17 cellular contexts compared by ENCODE assay signal in genomic region chr10:11224792-11225448, GRCh38.
A peak's percentile ranks its signal among the peaks of the same experiment; 100 is the strongest.
DNase-seq lines count a peak whose midpoint lies in the region; ATAC-seq, FAIRE-seq and TF ChIP-seq lines count a peak whose summit lies in the region.
"Had no signal": no experiment of that assay in that cellular context is flagged by ENCODE, and none has a peak within 500 bp of the region (broad histone marks: within the 10 kb centered on the region; RNA-seq: fewer than 3 reads in every experiment).

No MANE protein-coding gene starts in this region.

- H3K27me3 ChIP-seq in CD4-positive, CD25-positive, alpha-beta regulatory T cell (ENCODE audit: control insufficient read depth, insufficient read depth, low read length), result no peaks in the 10 kb centered on the region
- H3K27me3 ChIP-seq in body of pancreas, result no peaks in the 10 kb centered on the region
- H3K27me3 ChIP-seq in suprapubic skin, result no peaks in the 10 kb centered on the region
- H3K27me3 ChIP-seq: BE2C, gastroesophageal sphincter, MG63 had no signal

- peaks cover 35% of the 10 kb centered on the region for H3K36me3 Mint-ChIP-seq in CD4-positive, CD25-positive, alpha-beta regulatory T cell
- peaks cover 21% of the 10 kb centered on the region for H3K36me3 Mint-ChIP-seq in activated naive CD8-positive, alpha-beta T cell
- H3K36me3 Mint-ChIP-seq in memory B cell, result peaks cover 30% of the 10 kb centered on the region
- H3K36me3 Mint-ChIP-seq in MCF 10A (ENCODE audit: insufficient read depth, unreplicated experiment), result no peaks in the 10 kb centered on the region

- no peak for TF ChIP-seq EP300 in suprapubic skin (IDR thresholded peaks at IDR 0.05)

- intact Hi-C loops in MCF 10A (cut with micrococcal nuclease) (no loop called here), body of pancreas (cut with DNase I) (no loop called here)

- peaks cover 56% of the 10 kb centered on the region for H3K4me1 ChIP-seq in CD4-positive, CD25-positive, alpha-beta regulatory T cell (ENCODE audit: control insufficient read depth, insufficient read depth, low read length, poor library complexity, severe bottlenecking)
- H3K4me1 ChIP-seq in body of pancreas (no peaks in the 10 kb centered on the region), suprapubic skin (peaks cover 12% of the 10 kb centered on the region)
- H3K4me1 ChIP-seq: BE2C had no signal

- POLR2A ChIA-PET in MCF 10A (lab: Yijun Ruan, JAX), result interaction anchor here (0.5 kb wide), 1 partner anchor 719 kb away, joined by 3 read pairs; no protein-coding TSS in a partner anchor

- no peak for ATAC-seq in CD4-positive, CD25-positive, alpha-beta regulatory T cell (ENCODE audit: low read depth in 2 of 2)
- ATAC-seq in memory B cell (ENCODE audit: low read depth) (no peak), body of pancreas (no peak), HG03457 (IDR thresholded peaks at IDR 0.05; ENCODE audit: unreplicated experiment) (no peak)
- ATAC-seq: gastroesophageal sphincter had no signal

- H3K9me3 Mint-ChIP-seq in CD4-positive, CD25-positive, alpha-beta regulatory T cell, result no peaks in the 10 kb centered on the region
- no peaks in the 10 kb centered on the region for H3K9me3 Mint-ChIP-seq in activated naive CD8-positive, alpha-beta T cell (ENCODE audit: low read depth)
- H3K9me3 Mint-ChIP-seq in memory B cell (no peaks in the 10 kb centered on the region), MCF 10A (ENCODE audit: unreplicated experiment) (no peaks in the 10 kb centered on the region)

- H3K9me3 ChIP-seq in CD4-positive, CD25-positive, alpha-beta regulatory T cell (ENCODE audit: control insufficient read depth in 2 of 2, low read length in 2 of 2), result no peaks in the 10 kb centered on the region
- H3K9me3 ChIP-seq in body of pancreas, result no peaks in the 10 kb centered on the region
- no peaks in the 10 kb centered on the region for H3K9me3 ChIP-seq in suprapubic skin
- H3K9me3 ChIP-seq: BE2C, gastroesophageal sphincter, MG63 had no signal

- TF ChIP-seq CTCF in MCF 10A (IDR thresholded peaks at IDR 0.05; ENCODE audit: unreplicated experiment) (no peak), body of pancreas (IDR thresholded peaks at IDR 0.05) (no peak), suprapubic skin (IDR thresholded peaks at IDR 0.05) (no peak)

- peak overlapping the region; percentile 92 to 98 (median 94) for H3K27ac Mint-ChIP-seq in CD4-positive, CD25-positive, alpha-beta regulatory T cell
- peak overlapping the region; percentile 98 for H3K27ac Mint-ChIP-seq in activated naive CD8-positive, alpha-beta T cell
- peak overlapping the region; percentile 96 for H3K27ac Mint-ChIP-seq in memory B cell
- no peak overlapping the region for H3K27ac Mint-ChIP-seq in MCF 10A (ENCODE audit: low read depth, unreplicated experiment)

- peak overlapping the region; percentile 83 for H3K27ac ChIP-seq in CD4-positive, CD25-positive, alpha-beta regulatory T cell (ENCODE audit: insufficient read depth, low read length, poor library complexity, severe bottlenecking)
- H3K27ac ChIP-seq in body of pancreas, result no peak overlapping the region
- no peak overlapping the region for H3K27ac ChIP-seq in suprapubic skin
- H3K27ac ChIP-seq: epithelial cell of prostate, gastroesophageal sphincter had no signal

- no peak for TF ChIP-seq POLR2A in GM12892 (IDR thresholded peaks at IDR 0.05; ENCODE audit: low read depth, low read length)
- no peak for TF ChIP-seq POLR2A in body of pancreas (IDR thresholded peaks at IDR 0.05)
- TF ChIP-seq POLR2A in suprapubic skin (IDR thresholded peaks at IDR 0.05), result no peak

- no TSS peak for BruUV-seq in MCF 10A (replicated peaks; lab: Mats Ljungman, UMichigan)

- H3K36me3 ChIP-seq in CD4-positive, CD25-positive, alpha-beta regulatory T cell (ENCODE audit: control insufficient read depth, insufficient read depth, low read length), result peaks cover 75% of the 10 kb centered on the region
- H3K36me3 ChIP-seq in body of pancreas (replicated peaks in 1 of 2; ENCODE audit: insufficient read depth in 1 of 2, low read depth in 2 of 2), result no peaks in the 10 kb centered on the region
- H3K36me3 ChIP-seq in suprapubic skin, result peaks cover 11% of the 10 kb centered on the region
- H3K36me3 ChIP-seq: BE2C, MG63 had no signal

- peak overlapping the region in 3 of 4 donors; percentile 23 to 63 (median 39) for H3K4me3 Mint-ChIP-seq in CD4-positive, CD25-positive, alpha-beta regulatory T cell
- H3K4me3 Mint-ChIP-seq in activated naive CD8-positive, alpha-beta T cell, result no peak overlapping the region
- H3K4me3 Mint-ChIP-seq in memory B cell (no peak overlapping the region), MCF 10A (ENCODE audit: unreplicated experiment) (no peak overlapping the region)

- CTCF ChIA-PET in MCF 10A (lab: Yijun Ruan, JAX), result no interaction called here

- DNase-seq in CD4-positive, CD25-positive, alpha-beta regulatory T cell, result no peak
- no peak for DNase-seq in GM12892 (ENCODE audit: insufficient read length)
- no peak for DNase-seq in memory B cell (ENCODE audit: low spot score in 2 of 2)
- no peak for DNase-seq in MCF 10A (ENCODE audit: unreplicated experiment)
- DNase-seq in body of pancreas, result no peak
- DNase-seq in suprapubic skin (ENCODE audit: low spot score in 2 of 2), result no peak
- DNase-seq: BE2C, DMS79 treated with DMSO at 0.1 percent for 48 hours, mesenchymal stem cell, MG63, NCI-H2171 had no signal

- peaks cover 50 to 92% (median 79%) of the 10 kb centered on the region in 4 donors for H3K4me1 Mint-ChIP-seq in CD4-positive, CD25-positive, alpha-beta regulatory T cell
- peaks cover 90% of the 10 kb centered on the region for H3K4me1 Mint-ChIP-seq in activated naive CD8-positive, alpha-beta T cell (ENCODE audit: low read depth)
- H3K4me1 Mint-ChIP-seq in memory B cell, result peaks cover 52% of the 10 kb centered on the region
- no peaks in the 10 kb centered on the region for H3K4me1 Mint-ChIP-seq in MCF 10A (ENCODE audit: insufficient read depth, unreplicated experiment)

- peak overlapping the region; percentile 66 for H3K4me3 ChIP-seq in CD4-positive, CD25-positive, alpha-beta regulatory T cell (ENCODE audit: low read depth, low read length)
- H3K4me3 ChIP-seq in body of pancreas (no peak overlapping the region), suprapubic skin (no peak overlapping the region)
- H3K4me3 ChIP-seq: gastroesophageal sphincter, MG63, skin epidermis had no signal

- FAIRE-seq in GM12892 (lab: Jason Lieb, UNC), result peak; percentile 5
- FAIRE-seq: TTC549 had no signal

- no peaks in the 10 kb centered on the region for H3K27me3 Mint-ChIP-seq in CD4-positive, CD25-positive, alpha-beta regulatory T cell
- H3K27me3 Mint-ChIP-seq in activated naive CD8-positive, alpha-beta T cell, result no peaks in the 10 kb centered on the region
- H3K27me3 Mint-ChIP-seq in memory B cell (no peaks in the 10 kb centered on the region), MCF 10A (ENCODE audit: insufficient read depth, unreplicated experiment) (no peaks in the 10 kb centered on the region)

- WGBS in body of pancreas, 2 donors, result 60 to 66% methylated on average over 12 of the region's 12 CpGs
- 79% methylated on average over 12 of the region's 12 CpGs for WGBS in suprapubic skin

Comparison
In these comparisons a context has a peak if more than half of its experiments do, and no peak if none do; other contexts are left out.
1. H3K4me3 Mint-ChIP-seq: peak in CD4-positive, CD25-positive, alpha-beta regulatory T cell (3 of 4); none in activated naive CD8-positive, alpha-beta T cell (single experiment), memory B cell (single experiment) and MCF 10A (single experiment).